ENCODE assay signal across 9 cellular contexts in the genomic region with DNA sequence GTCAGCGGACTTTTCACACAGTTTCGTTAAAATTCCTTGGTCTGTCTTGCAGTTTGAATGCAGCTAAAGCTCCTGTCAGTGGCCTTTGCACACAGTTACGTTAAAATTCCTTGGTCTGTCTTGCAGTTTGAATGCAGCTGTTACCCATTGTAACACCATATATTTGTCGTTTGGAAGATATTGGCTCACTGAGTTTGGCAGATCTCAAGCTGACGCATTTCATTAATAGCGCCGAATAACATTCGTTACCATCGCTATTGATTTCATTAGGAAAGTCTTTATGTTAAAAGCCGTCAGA. TPM values are rescaled to one million over a fixed set of nuclear protein-coding genes. Genes with fewer than 3 reads are reported as not detected.
DNase-seq lines count a peak whose midpoint lies in the region; ATAC-seq, FAIRE-seq and TF ChIP-seq lines count a peak whose summit lies in the region.
"Had no signal": no experiment of that assay in that cellular context is flagged by ENCODE, and none has a peak within 500 bp of the region (broad histone marks: within the 10 kb centered on the region; RNA-seq: fewer than 3 reads in every experiment).

No MANE protein-coding gene starts in this region.

- H4K20me1 ChIP-seq in OCI-LY3 (ENCODE audit: insufficient read depth, low read length) = peaks cover 43% of the 10 kb centered on the region
- H4K20me1 ChIP-seq in endothelial cell of umbilical vein (replicated peaks; ENCODE audit: control insufficient read depth, extremely low read depth, insufficient read depth, low read length) = no peaks in the 10 kb centered on the region

- peak; percentile 83 for FAIRE-seq in endothelial cell of umbilical vein (lab: Jason Lieb, UNC)

- H3K79me2 ChIP-seq in OCI-LY3 (ENCODE audit: low read length) (peaks cover 58% of the 10 kb centered on the region), endothelial cell of umbilical vein (ENCODE audit: control insufficient read depth, insufficient read depth, low read length) (peaks cover 50% of the 10 kb centered on the region)

- dilution Hi-C loops in endothelial cell of umbilical vein (cut with MboI; ENCODE audit: extremely low pct_ligation_motif_present, low sequenced_read_pairs) = no loop called here

- no peak overlapping the region for H3K27ac ChIP-seq in CD8-positive, alpha-beta T cell (ENCODE audit: low read depth, low read length)
- H3K27ac ChIP-seq in OCI-LY3 (ENCODE audit: low read length) (no peak overlapping the region), endothelial cell of umbilical vein (ENCODE audit: insufficient read depth, low read depth, low read length) (peak overlapping the region; percentile 66)

- intact Hi-C loops in CD8-positive, alpha-beta T cell (cut with DNase I, micrococcal nuclease) = loop anchor here (2.0 to 5.0 kb wide), 2 partner anchors 182 to 183 kb away; partner anchors contain the start of gene RANBP2 (in 2 of the 2)
- intact Hi-C loops in endothelial cell of umbilical vein (cut with micrococcal nuclease) = loop anchor here (2.0 to 5.0 kb wide), 4 partner anchors 43 to 102 kb away; no protein-coding TSS in a partner anchor

- peak overlapping the region; percentile 95 for H3K4me2 ChIP-seq in OCI-LY3 (ENCODE audit: low read length)
- H3K4me2 ChIP-seq in endothelial cell of umbilical vein (ENCODE audit: insufficient read depth, low read length) = peak overlapping the region; percentile 73

- H3K4me3 Mint-ChIP-seq in CD8-positive, alpha-beta T cell = peak overlapping the region; percentile 98

- TF ChIP-seq CTCF in CD8-positive, alpha-beta T cell (IDR thresholded peaks at IDR 0.05) = no peak
- TF ChIP-seq CTCF in OCI-LY3 (IDR thresholded peaks at IDR 0.05; ENCODE audit: low read depth, low read length) = no peak
- no peak for TF ChIP-seq CTCF in endothelial cell of umbilical vein (IDR thresholded peaks at IDR 0.05; ENCODE audit: extremely low read depth in 1 of 2, insufficient read depth in 1 of 2, low read depth in 1 of 2, low read length in 2 of 2)

- CTCF ChIA-PET in CD8-positive, alpha-beta T cell (lab: Charles Lee) = interaction anchor here (1.3 kb wide), 1 partner anchor 49 kb away, joined by 4 read pairs; no protein-coding TSS in a partner anchor
- CTCF ChIA-PET in endothelial cell of umbilical vein (lab: Charles Lee) = interaction anchor here (0.9 to 3.4 kb wide), 10 partner anchors 10 to 102 kb away, joined by 3 to 37 read pairs (median 4); no protein-coding TSS in a partner anchor

- TSS peak; percentile 24 for BruUV-seq in endothelial cell of umbilical vein (replicated peaks; lab: Mats Ljungman, UMichigan)

- H2AFZ ChIP-seq in OCI-LY3 (ENCODE audit: low read depth, low read length) = no peak overlapping the region
- H2AFZ ChIP-seq in endothelial cell of umbilical vein (ENCODE audit: low read depth, low read length) = no peak overlapping the region
- H2AFZ ChIP-seq in neuron (ENCODE audit: low read depth, low read length) = peak overlapping the region; percentile 46

- peaks cover 4% of the 10 kb centered on the region for H3K36me3 Mint-ChIP-seq in CD8-positive, alpha-beta T cell

- no peak for DNase-seq in CD8-positive, alpha-beta T cell
- no peak for DNase-seq in endothelial cell of umbilical vein (ENCODE audit: low read depth, low spot score)
- no peak for DNase-seq in ureter (ENCODE audit: low spot score)
- no peak for DNase-seq in SK-N-DZ (ENCODE audit: low spot score)
- no peak for DNase-seq in HuH-7.5 (ENCODE audit: low spot score)

- H3K9me3 ChIP-seq in CD8-positive, alpha-beta T cell (ENCODE audit: low read length) = no peaks in the 10 kb centered on the region
- no peaks in the 10 kb centered on the region for H3K9me3 ChIP-seq in OCI-LY3 (ENCODE audit: insufficient read depth, low read length)
- H3K9me3 ChIP-seq in endothelial cell of umbilical vein (replicated peaks; ENCODE audit: control insufficient read depth, insufficient read depth, low read length) = no peaks in the 10 kb centered on the region
- no peaks in the 10 kb centered on the region for H3K9me3 ChIP-seq in neuron (ENCODE audit: low read length)

- no peak overlapping the region for H3K4me3 ChIP-seq in CD8-positive, alpha-beta T cell (ENCODE audit: low read depth, low read length)
- H3K4me3 ChIP-seq in OCI-LY3 (ENCODE audit: low read length) (peak overlapping the region; percentile 87), endothelial cell of umbilical vein (replicated peaks in 1 of 3; ENCODE audit: insufficient read depth in 1 of 3, low read depth in 1 of 3, low read length in 3 of 3) (peak overlapping the region; percentile 49 to 84 (median 74)), neuron (ENCODE audit: low read length) (peak overlapping the region; percentile 87)

- H3K36me3 ChIP-seq in CD8-positive, alpha-beta T cell (ENCODE audit: insufficient read depth, low read length) = no peaks in the 10 kb centered on the region
- H3K36me3 ChIP-seq in OCI-LY3 (replicated peaks; ENCODE audit: low read depth, low read length) (peaks cover 15% of the 10 kb centered on the region), endothelial cell of umbilical vein (ENCODE audit: control insufficient read depth in 2 of 2, extremely low read depth in 1 of 2, insufficient read depth in 2 of 2, low read length in 2 of 2) (no peaks in the 10 kb centered on the region), neuron (ENCODE audit: insufficient read depth, low read length) (no peaks in the 10 kb centered on the region)

- no peaks in the 10 kb centered on the region for H3K27me3 ChIP-seq in CD8-positive, alpha-beta T cell (ENCODE audit: insufficient read depth, low read length)
- H3K27me3 ChIP-seq in OCI-LY3 (ENCODE audit: low read depth, low read length) (no peaks in the 10 kb centered on the region), endothelial cell of umbilical vein (ENCODE audit: control insufficient read depth in 2 of 2, insufficient read depth in 2 of 2, low read length in 2 of 2) (no peaks in the 10 kb centered on the region), neuron (ENCODE audit: insufficient read depth, low read length) (no peaks in the 10 kb centered on the region)

- peaks cover 7% of the 10 kb centered on the region for H3K4me1 ChIP-seq in CD8-positive, alpha-beta T cell (ENCODE audit: insufficient read depth, low read length)
- H3K4me1 ChIP-seq in OCI-LY3 (ENCODE audit: low read length) (peaks cover 31% of the 10 kb centered on the region), endothelial cell of umbilical vein (ENCODE audit: control insufficient read depth, extremely low read depth, insufficient read depth, low read length) (peaks cover 15% of the 10 kb centered on the region), neuron (ENCODE audit: insufficient read depth, low read length) (peaks cover 33% of the 10 kb centered on the region)

- no peak for TF ChIP-seq POLR2A in endothelial cell of umbilical vein (IDR thresholded peaks at IDR 0.05; ENCODE audit: low read depth, low read length)

- POLR2A ChIA-PET in CD8-positive, alpha-beta T cell (lab: Charles Lee) = interaction anchor here (1.1 to 1.2 kb wide), 2 partner anchors 59 to 79 kb away, joined by 3 read pairs; no protein-coding TSS in a partner anchor
- POLR2A ChIA-PET in endothelial cell of umbilical vein (lab: Charles Lee) = interaction anchor here (1.3 to 2.4 kb wide), 2 partner anchors 44 to 49 kb away, joined by 3 to 9 read pairs; no protein-coding TSS in a partner anchor

- H3K9ac ChIP-seq in OCI-LY3 (ENCODE audit: low read length) = peak overlapping the region; percentile 79
- peak overlapping the region; percentile 79 for H3K9ac ChIP-seq in endothelial cell of umbilical vein (replicated peaks; ENCODE audit: extremely low read depth, insufficient read depth, low read length)

- H3K9me1 ChIP-seq in endothelial cell of umbilical vein (replicated peaks; ENCODE audit: control insufficient read depth, extremely low read depth, insufficient read depth, low read length) = no peaks in the 10 kb centered on the region

- H3K27ac Mint-ChIP-seq in CD8-positive, alpha-beta T cell = no peak overlapping the region

- H3K27me3 Mint-ChIP-seq in CD8-positive, alpha-beta T cell (ENCODE audit: low read depth) = no peaks in the 10 kb centered on the region

- peaks cover 23% of the 10 kb centered on the region for H3K4me1 Mint-ChIP-seq in CD8-positive, alpha-beta T cell (ENCODE audit: low read depth)

- ATAC-seq in CD8-positive, alpha-beta T cell = no peak
- ATAC-seq in GM21423 (IDR thresholded peaks at IDR 0.05; ENCODE audit: unreplicated experiment) = no peak
- ATAC-seq: esophagus mucosa had no signal

- H3K9me3 Mint-ChIP-seq in CD8-positive, alpha-beta T cell = no peaks in the 10 kb centered on the region

TF ChIP-seq in endothelial cell of umbilical vein, 7 proteins besides CTCF, POLR2A, EP300 and RAD21:
- no peak for TF ChIP-seq EZH2 (IDR thresholded peaks at IDR 0.05; ENCODE audit: borderline replicate concordance, low read depth, low read length, severe bottlenecking)
- TF ChIP-seq MYC (IDR thresholded peaks at IDR 0.05; ENCODE audit: low read depth, low read length) = no peak
- no peak for TF ChIP-seq JUN (IDR thresholded peaks at IDR 0.05; ENCODE audit: borderline replicate concordance, insufficient read depth, insufficient read length, low read depth)
- TF ChIP-seq POLR2AphosphoS5 (IDR thresholded peaks at IDR 0.05; ENCODE audit: insufficient read depth, low read depth, low read length) = no peak
- TF ChIP-seq MAX (IDR thresholded peaks at IDR 0.05; ENCODE audit: insufficient read depth, insufficient read length) = no peak
- no peak for TF ChIP-seq FOS (IDR thresholded peaks at IDR 0.05; ENCODE audit: borderline replicate concordance, insufficient read depth, low read length)

RNA-seq across cellular contexts. Expression of gene LIMS1, which starts 1.1 kb away (rescaled TPM):
- total RNA-seq in CD8-positive, alpha-beta T cell = 10 to 100 TPM; 10.1 to 10.6 TPM
- total RNA-seq in endothelial cell of umbilical vein (153 and 166 TPM in 2 replicates), ureter (60.1 TPM)
- polyA plus RNA-seq in endothelial cell of umbilical vein = 192 and 229 TPM in 2 replicates
- polyA plus RNA-seq in endothelial cell of umbilical vein (2011; cell fraction: cytosol; rRNA removed) = 214 and 217 TPM in 2 replicates
- polyA plus RNA-seq in endothelial cell of umbilical vein (2011; cell fraction: nucleus; rRNA removed) = 214 and 235 TPM in 2 replicates
- 161 and 162 TPM in 2 replicates for polyA plus RNA-seq in endothelial cell of umbilical vein (2012)
- polyA minus RNA-seq in endothelial cell of umbilical vein = 456 and 465 TPM in 2 replicates
- polyA minus RNA-seq in endothelial cell of umbilical vein (2011; cell fraction: cytosol; rRNA and poly(A)+ RNA removed) = 31.2 TPM
- 265 and 278 TPM in 2 replicates for polyA minus RNA-seq in endothelial cell of umbilical vein (2011; cell fraction: nucleus; rRNA and poly(A)+ RNA removed)
- polyA plus RNA-seq in SK-N-DZ (2014; cell fraction: cytosol; rRNA removed) = 16.6 and 26.5 TPM in 2 replicates
- polyA plus RNA-seq in SK-N-DZ (2014; cell fraction: nucleus; rRNA removed) = 2.9 and 3.7 TPM in 2 replicates
